In the genomic region with DNA sequence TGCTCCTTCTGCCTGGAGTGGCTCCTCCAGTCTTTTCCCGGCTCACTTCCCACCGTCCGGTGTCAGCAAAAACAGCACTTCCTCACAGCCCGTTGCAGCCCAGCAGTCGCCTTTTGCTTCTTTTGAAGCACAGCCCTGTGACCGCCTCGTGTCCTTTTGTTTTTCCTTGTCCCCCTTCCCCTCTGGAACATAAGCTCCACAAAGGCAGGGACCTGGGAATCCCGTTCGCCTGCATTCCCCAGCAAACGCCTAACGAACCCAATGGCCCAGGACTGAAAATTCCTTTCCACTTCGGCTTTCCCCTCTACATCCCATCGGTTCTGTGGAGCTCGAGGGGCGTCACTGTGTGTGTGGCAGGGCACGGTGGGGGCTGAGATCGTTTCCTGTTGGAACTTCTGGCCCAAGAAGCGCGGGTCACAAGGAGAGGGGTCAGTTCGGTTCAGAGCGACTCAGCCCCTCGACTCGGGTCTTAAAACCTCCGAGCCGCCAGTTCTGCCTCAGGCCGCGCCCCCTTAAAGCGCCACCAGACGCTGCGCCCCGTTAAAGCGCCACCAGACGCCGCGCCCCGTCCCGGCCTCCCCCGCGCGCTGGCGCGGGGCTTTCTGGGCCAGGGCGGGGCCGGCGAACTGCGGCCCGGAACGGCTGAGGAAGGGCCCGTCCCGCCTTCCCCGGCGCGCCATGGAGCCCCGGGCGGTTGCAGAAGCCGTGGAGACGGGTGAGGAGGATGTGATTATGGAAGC, we compare ENCODE assay signal across 8 cellular contexts. TPM values are rescaled to one million over a fixed set of nuclear protein-coding genes. Genes with fewer than 3 reads are reported as not detected.
DNase-seq lines count a peak whose midpoint lies in the region; ATAC-seq and TF ChIP-seq lines count a peak whose summit lies in the region.

No MANE protein-coding gene starts in this region.

- peak; percentile 68 for TF ChIP-seq POLR2A in GM18526 (IDR thresholded peaks at IDR 0.05; ENCODE audit: extremely low read depth, insufficient read length)
- peak; percentile 88 for TF ChIP-seq POLR2A in esophagus muscularis mucosa (IDR thresholded peaks at IDR 0.05; ENCODE audit: low read depth)

- intact Hi-C loops in PC-3 (cut with micrococcal nuclease) = no loop called here
- intact Hi-C loops in esophagus muscularis mucosa (cut with DNase I) = loop anchor here (10.0 kb wide), 1 partner anchor 156 kb away; a partner anchor contains a TSS

- peak overlapping the region; percentile 98 for H3K27ac ChIP-seq in PC-3 (ENCODE audit: low read length)
- peak overlapping the region; percentile 96 to 99 (median 98) for H3K27ac ChIP-seq in esophagus muscularis mucosa (replicated peaks in 1 of 4)
- H3K27ac ChIP-seq in muscle layer of colon (ENCODE audit: low read depth, low read length) = peak overlapping the region; percentile 92

- peaks cover 23% of the 10 kb centered on the region for H3K4me1 ChIP-seq in PC-3 (ENCODE audit: insufficient read depth, low read length)
- H3K4me1 ChIP-seq in esophagus muscularis mucosa = peaks cover 41 to 77% (median 59%) of the 10 kb centered on the region in 4 donors
- peaks cover 40% of the 10 kb centered on the region for H3K4me1 ChIP-seq in muscle layer of colon (ENCODE audit: insufficient read depth, low read length)

- TF ChIP-seq EP300 in esophagus muscularis mucosa (IDR thresholded peaks at IDR 0.05) = no peak

- H2AFZ ChIP-seq in PC-3 (ENCODE audit: low read length) = peak overlapping the region; percentile 74

- DNase-seq in A172 (ENCODE audit: low spot score) (peak; percentile 64), HT1080 (ENCODE audit: low read depth) (peak; percentile 70), PC-3 (peak; percentile 76), esophagus muscularis mucosa (ENCODE audit: extremely low spot score) (peak; percentile 93)
- DNase-seq in activated T-cell treated with anti-CD3 and anti-CD28 coated beads, Interleukin-2, amount 50 U/mL, for 48 hours = peak; percentile 84 to 89
- DNase-seq in stimulated activated CD8-positive, alpha-beta memory T cell treated with anti-CD3 and anti-CD28 coated beads, Interleukin-7, amount 100 ng/mL, for 1 hour (ENCODE audit: low read depth in 2 of 2) = peak; percentile 60 to 63

- H3K4me3 ChIP-seq in PC-3 (ENCODE audit: low read length) (peak overlapping the region; percentile 91), esophagus muscularis mucosa (peak overlapping the region; percentile 81 to 99 (median 86)), muscle layer of colon (ENCODE audit: low read depth in 1 of 2, low read length in 2 of 2) (peak overlapping the region; percentile 53 to 99)

- peak overlapping the region; percentile 98 for H3K9ac ChIP-seq in PC-3 (ENCODE audit: low read length)
- peak overlapping the region; percentile 99 for H3K9ac ChIP-seq in muscle layer of colon (ENCODE audit: low read length)

- no peaks in the 10 kb centered on the region for H4K20me1 ChIP-seq in PC-3 (ENCODE audit: low read length)

- BruUV-seq in PC-3 (replicated peaks; lab: Mats Ljungman, UMichigan) = TSS peak; percentile 25

- H3K9me2 ChIP-seq in PC-3 (replicated peaks; ENCODE audit: low read length) = no peaks in the 10 kb centered on the region

- H3K4me2 ChIP-seq in PC-3 (ENCODE audit: low read length) = peak overlapping the region; percentile 97

- H3F3A ChIP-seq in PC-3 (ENCODE audit: low read length, unreplicated experiment) = no peaks in the 10 kb centered on the region

- no peaks in the 10 kb centered on the region for H3K27me3 ChIP-seq in PC-3 (ENCODE audit: low read length)
- no peaks in the 10 kb centered on the region for H3K27me3 ChIP-seq in esophagus muscularis mucosa
- H3K27me3 ChIP-seq in muscle layer of colon (ENCODE audit: control insufficient read depth in 1 of 2, insufficient read depth in 2 of 2, low read length in 2 of 2) = no peaks in the 10 kb centered on the region

- H3K36me3 ChIP-seq in PC-3 (ENCODE audit: low read depth, low read length) = peaks cover 44% of the 10 kb centered on the region
- H3K36me3 ChIP-seq in esophagus muscularis mucosa = peaks cover 38 to 68% (median 63%) of the 10 kb centered on the region in 4 donors
- H3K36me3 ChIP-seq in muscle layer of colon (ENCODE audit: insufficient read depth, low read length) = peaks cover 69% of the 10 kb centered on the region

- H3K9me3 ChIP-seq in PC-3 (ENCODE audit: low read length) (no peaks in the 10 kb centered on the region), esophagus muscularis mucosa (no peaks in the 10 kb centered on the region), muscle layer of colon (ENCODE audit: low read length) (no peaks in the 10 kb centered on the region)

- POLR2A ChIA-PET in PC-3 (lab: Charles Lee; ENCODE audit: unreplicated experiment) = interaction anchor here (0.6 kb wide), 1 partner anchor 942 kb away, joined by 4 read pairs; no protein-coding TSS in a partner anchor

- H3K79me2 ChIP-seq in PC-3 (ENCODE audit: low read length) = peaks cover 61% of the 10 kb centered on the region

- peak; percentile 70 for ATAC-seq in PC-3

- TF ChIP-seq CTCF in PC-3 (conservative IDR thresholded peaks at IDR 0.05; ENCODE audit: low read depth, low read length) (no peak), esophagus muscularis mucosa (IDR thresholded peaks at IDR 0.05) (peak in 1 of 3 experiments; percentile 25)

- under 1% methylated on average over 24 of the region's 57 CpGs for WGBS in esophagus muscularis mucosa

- CTCF ChIA-PET in PC-3 (lab: Charles Lee) = no interaction called here

RNA-seq across cellular contexts. Expression of a gene that starts 0.8 kb away (rescaled TPM):
- total RNA-seq in A172 (2014; rRNA removed; shearing (Covaris generic)) = 276 and 287 TPM in 2 replicates
- 205 and 220 TPM in 2 replicates for total RNA-seq in HT1080 (2014; rRNA removed; shearing (Covaris generic))
- 102 TPM in 2 replicates for polyA plus RNA-seq in HT1080 (2015; cell fraction: cytosol; rRNA removed)
- 132 and 140 TPM in 2 replicates for polyA plus RNA-seq in HT1080 (2015; cell fraction: nucleus; rRNA removed)
- total RNA-seq in PC-3 (2014; rRNA removed) = 155 and 180 TPM in 2 replicates
- 100 to 1,000 TPM in 3 of 4 donors, 10 to 100 TPM in 1; 76.8 to 137 (median 123) TPM for total RNA-seq in esophagus muscularis mucosa

RNA-seq across cellular contexts. Expression of a gene that starts 1.1 kb away (rescaled TPM):
- 11.9 and 29.8 TPM in 2 replicates for total RNA-seq in A172 (2014; rRNA removed; shearing (Covaris generic))
- 12.3 and 15.2 TPM in 2 replicates for total RNA-seq in HT1080 (2014; rRNA removed; shearing (Covaris generic))
- polyA plus RNA-seq in HT1080 (2015; cell fraction: cytosol; rRNA removed) = 46.0 and 47.8 TPM in 2 replicates
- polyA plus RNA-seq in HT1080 (2015; cell fraction: nucleus; rRNA removed) = 37.4 and 42.3 TPM in 2 replicates
- total RNA-seq in PC-3 (2014; rRNA removed) (12.6 and 14.4 TPM in 2 replicates), esophagus muscularis mucosa (10 to 100 TPM; 16.2 to 32.9 (median 30.5) TPM)

RNA-seq across cellular contexts. Expression of a gene that starts 15.5 kb away (rescaled TPM):
- not detected in 2 replicates for total RNA-seq in A172 (2014; rRNA removed; shearing (Covaris generic))
- total RNA-seq in HT1080 (2014; rRNA removed; shearing (Covaris generic)) = not detected in 2 replicates
- not detected in 2 replicates for polyA plus RNA-seq in HT1080 (2015; cell fraction: cytosol; rRNA removed)
- not detected in 2 replicates for polyA plus RNA-seq in HT1080 (2015; cell fraction: nucleus; rRNA removed)
- not detected in 2 replicates for total RNA-seq in PC-3 (2014; rRNA removed)
- total RNA-seq in esophagus muscularis mucosa = not detected

RNA-seq across cellular contexts. Expression of a gene that starts 27.8 kb away (rescaled TPM):
- 17.5 and 19.7 TPM in 2 replicates for total RNA-seq in A172 (2014; rRNA removed; shearing (Covaris generic))
- 10.0 and 10.4 TPM in 2 replicates for total RNA-seq in HT1080 (2014; rRNA removed; shearing (Covaris generic))
- polyA plus RNA-seq in HT1080 (2015; cell fraction: cytosol; rRNA removed) = 12.7 and 14.8 TPM in 2 replicates
- polyA plus RNA-seq in HT1080 (2015; cell fraction: nucleus; rRNA removed) = 30.3 and 35.7 TPM in 2 replicates
- total RNA-seq in PC-3 (2014; rRNA removed) = 13.8 and 23.8 TPM in 2 replicates
- total RNA-seq in esophagus muscularis mucosa = 10 to 100 TPM in 3 of 4 donors, 1 to 10 TPM in 1; 7.9 to 20.1 (median 14.0) TPM

RNA-seq across cellular contexts. Expression of a gene that starts 28.4 kb away (rescaled TPM):
- total RNA-seq in A172 (2014; rRNA removed; shearing (Covaris generic)) = 279 and 376 TPM in 2 replicates
- 403 and 416 TPM in 2 replicates for total RNA-seq in HT1080 (2014; rRNA removed; shearing (Covaris generic))
- 274 and 277 TPM in 2 replicates for polyA plus RNA-seq in HT1080 (2015; cell fraction: cytosol; rRNA removed)
- polyA plus RNA-seq in HT1080 (2015; cell fraction: nucleus; rRNA removed) = 316 and 325 TPM in 2 replicates
- total RNA-seq in PC-3 (2014; rRNA removed) (226 and 255 TPM in 2 replicates), esophagus muscularis mucosa (100 to 1,000 TPM in 1 of 4 donors, 10 to 100 TPM in 3; 86.4 to 124 (median 94.1) TPM)

Comparison
In these comparisons a context has a peak if more than half of its experiments do, and no peak if none do; other contexts are left out.
1. Peak in every context shown above with its lines: DNase-seq, ATAC-seq, H3K4me3 ChIP-seq and H3K27ac ChIP-seq.